8 cellular contexts compared by ENCODE assay signal in genomic region chr1:3518256-3518655, GRCh38.
DNase-seq lines count a peak whose midpoint lies in the region; ATAC-seq, FAIRE-seq and TF ChIP-seq lines count a peak whose summit lies in the region.

No MANE protein-coding gene starts in this region.

- in situ Hi-C loops in KBM-7 (cut with MboI; ENCODE audit: low pct_unique_long_range_greater_than_20kb, low sequenced_read_pairs) = no loop called here

- peaks cover 10% of the 10 kb centered on the region for H3K4me1 ChIP-seq in astrocyte (ENCODE audit: insufficient read depth, low read length)
- no peaks in the 10 kb centered on the region for H3K4me1 ChIP-seq in mucosa of descending colon (ENCODE audit: low read depth)

- H3K27me3 Mint-ChIP-seq in astrocyte (ENCODE audit: low read depth, unreplicated experiment) = peaks cover 6% of the 10 kb centered on the region

- H3K27me3 ChIP-seq in AG04450 (ENCODE audit: control insufficient read depth, insufficient read depth, low read length) (no peaks in the 10 kb centered on the region), astrocyte (ENCODE audit: insufficient read depth, low read length) (no peaks in the 10 kb centered on the region)

- H3K9ac ChIP-seq in astrocyte (ENCODE audit: low read length) = no peak overlapping the region

- POLR2A ChIA-PET in AG04450 (lab: Yijun Ruan, JAX) = no interaction called here

- H3K9me3 ChIP-seq in AG04450 (ENCODE audit: control insufficient read depth, insufficient read depth, low read length) (peaks cover 18% of the 10 kb centered on the region; the same call in 1 of the 2 replicates), astrocyte (ENCODE audit: insufficient read depth, low read depth, low read length) (no peaks in the 10 kb centered on the region), mucosa of descending colon (no peaks in the 10 kb centered on the region)

- H2AFZ ChIP-seq in astrocyte (ENCODE audit: low read depth, low read length) = no peak overlapping the region

- no peaks in the 10 kb centered on the region for H3K79me2 ChIP-seq in astrocyte (ENCODE audit: insufficient read depth, low read length)

- no peaks in the 10 kb centered on the region for H3K4me1 Mint-ChIP-seq in astrocyte (ENCODE audit: low read depth, unreplicated experiment)

- no peaks in the 10 kb centered on the region for H3K36me3 Mint-ChIP-seq in astrocyte (ENCODE audit: low read depth, unreplicated experiment)

- H3K36me3 ChIP-seq in astrocyte (ENCODE audit: insufficient read depth, low read length) = no peaks in the 10 kb centered on the region
- no peaks in the 10 kb centered on the region for H3K36me3 ChIP-seq in mucosa of descending colon (ENCODE audit: low read depth)

- no peak overlapping the region for H3K27ac Mint-ChIP-seq in astrocyte (ENCODE audit: unreplicated experiment)

- FAIRE-seq in astrocyte (lab: Jason Lieb, UNC) (no peak), H54 (lab: Jason Lieb, UNC) (no peak)

- H3K27ac ChIP-seq in AG04450 (ENCODE audit: low read depth, low read length) = no peak overlapping the region
- no peak overlapping the region for H3K27ac ChIP-seq in astrocyte (ENCODE audit: low read depth, low read length)

- no peak overlapping the region for H3K4me2 ChIP-seq in astrocyte (ENCODE audit: low read length)

- H3K4me3 ChIP-seq in AG04450 (ENCODE audit: low read depth, low read length) (no peak overlapping the region), astrocyte (ENCODE audit: insufficient read depth, low read depth, low read length) (no peak overlapping the region), mucosa of descending colon (no peak overlapping the region)

- ATAC-seq in mucosa of descending colon (no peak), GM21619 (IDR thresholded peaks at IDR 0.05; ENCODE audit: unreplicated experiment) (no peak)

- intact Hi-C loops in mucosa of descending colon (cut with DNase I, micrococcal nuclease) = no loop called here

- H4K20me1 ChIP-seq in astrocyte (ENCODE audit: insufficient read depth, low read length) = peaks cover 19% of the 10 kb centered on the region

- no peaks in the 10 kb centered on the region for H3K9me3 Mint-ChIP-seq in astrocyte (ENCODE audit: unreplicated experiment)

- TF ChIP-seq CTCF in AG04450 (IDR thresholded peaks at IDR 0.05; ENCODE audit: low read depth, low read length) (peak; percentile 61), astrocyte (IDR thresholded peaks at IDR 0.05; ENCODE audit: insufficient read depth, low read depth, low read length) (peak; percentile 39), mucosa of descending colon (IDR thresholded peaks at IDR 0.05) (peak; percentile 48)

- TF ChIP-seq POLR2A in H54 (IDR thresholded peaks at IDR 0.05; ENCODE audit: low read depth, low read length) = no peak

- CTCF ChIA-PET in AG04450 (lab: Charles Lee) = interaction anchor here (0.6 kb wide), 1 partner anchor 159 kb away, joined by 3 read pairs; no protein-coding TSS in a partner anchor

- DNase-seq in AG04450 (ENCODE audit: low read depth, low spot score) (no peak), KBM-7 (peak; percentile 23), astrocyte (ENCODE audit: low read depth) (no peak), mucosa of descending colon (no peak), H54 (ENCODE audit: insufficient read length, low spot score) (no peak), hippocampal formation (lab: John Stamatoyannopoulos, UW) (no peak), NCI-H1092 treated with DMSO at 0.1 percent for 48 hours (lab: John Stamatoyannopoulos, UW) (no peak)

- H3K4me3 Mint-ChIP-seq in astrocyte (ENCODE audit: unreplicated experiment) = no peak overlapping the region
